In genomic region chr7:101699884-101700283, GRCh38 we compare ENCODE assay signal across 1 cellular context.
TF ChIP-seq lines count a peak whose summit lies in the region.

No MANE protein-coding gene starts in this region.

TF ChIP-seq in H1, 55 proteins besides CTCF, POLR2A, EP300 and RAD21:
- TF ChIP-seq RBBP5 (IDR thresholded peaks at IDR 0.05; ENCODE audit: borderline replicate concordance, low read depth, low read length), result no peak
- no peak for TF ChIP-seq JUND (IDR thresholded peaks at IDR 0.05; ENCODE audit: low read length)
- TF ChIP-seq CBX5 (IDR thresholded peaks at IDR 0.05; ENCODE audit: low read depth, low read length), result no peak
- TF ChIP-seq USF2 (IDR thresholded peaks at IDR 0.05; ENCODE audit: low read length), result no peak
- TF ChIP-seq FOSL1 (IDR thresholded peaks at IDR 0.05; ENCODE audit: insufficient read depth, low read depth, low read length), result no peak
- TF ChIP-seq ASH2L (IDR thresholded peaks at IDR 0.05; ENCODE audit: low read length), result no peak
TF ChIP-seq in H1: peak in this region for 0.
